In the genomic region with DNA sequence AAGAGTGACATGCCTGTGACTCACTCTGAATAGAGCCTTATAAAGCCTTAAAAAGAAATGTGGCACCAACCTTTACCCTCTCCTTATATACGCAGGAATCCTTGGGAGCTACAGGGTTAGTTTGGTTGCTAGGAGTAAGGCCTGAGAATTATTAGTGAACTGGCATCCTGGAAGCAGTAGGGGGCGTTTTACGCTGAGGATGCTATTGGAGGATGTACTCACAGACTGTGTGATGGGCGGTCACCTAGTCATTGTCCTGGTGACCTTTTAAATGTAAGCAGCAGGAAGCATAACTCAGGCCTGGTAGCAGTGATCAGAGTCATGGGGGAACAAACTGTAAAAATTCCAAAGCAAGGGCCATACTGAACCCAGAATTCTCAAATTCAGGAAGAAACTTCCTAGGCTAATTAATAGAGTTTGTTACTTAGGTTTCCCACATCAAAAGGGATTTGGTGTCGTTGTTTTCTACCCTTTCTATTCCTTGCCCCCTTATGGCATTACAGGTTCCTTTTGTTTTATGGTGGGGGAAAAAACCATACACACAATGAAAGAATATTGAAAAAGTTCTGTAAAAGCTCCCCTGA, we compare ENCODE assay signal across 8 cellular contexts.
DNase-seq lines count a peak whose midpoint lies in the region; ATAC-seq and TF ChIP-seq lines count a peak whose summit lies in the region.

No MANE protein-coding gene starts in this region.

- no peak overlapping the region for H3K27ac ChIP-seq in body of pancreas

- 52 to 57% methylated on average over 5 of the region's 5 CpGs for WGBS in body of pancreas, 2 donors

- no peak for TF ChIP-seq POLR2A in NB4 (IDR thresholded peaks at IDR 0.05; ENCODE audit: extremely low read depth, insufficient read length)
- TF ChIP-seq POLR2A in body of pancreas (IDR thresholded peaks at IDR 0.05), result no peak

- no peaks in the 10 kb centered on the region for H3K27me3 Mint-ChIP-seq in activated CD8-positive, alpha-beta memory T cell treated with anti-CD3 and anti-CD28 coated beads, Interleukin-2, amount 10 ng/mL, durations not matched to agents 7 days and 5 days
- H3K27me3 Mint-ChIP-seq in progenitor cell of endocrine pancreas, result peaks cover 22% of the 10 kb centered on the region

- peak; percentile 32 for ATAC-seq in activated CD8-positive, alpha-beta memory T cell treated with anti-CD3 and anti-CD28 coated beads, Interleukin-2, amount 10 ng/mL, durations not matched to agents 7 days and 5 days
- ATAC-seq in body of pancreas (no peak), HG03159 (IDR thresholded peaks at IDR 0.05; ENCODE audit: unreplicated experiment) (no peak), GM19455 (IDR thresholded peaks at IDR 0.05; ENCODE audit: unreplicated experiment) (no peak)

- H3K4me1 Mint-ChIP-seq in activated CD8-positive, alpha-beta memory T cell treated with anti-CD3 and anti-CD28 coated beads, Interleukin-2, amount 10 ng/mL, durations not matched to agents 7 days and 5 days, result peaks cover 20% of the 10 kb centered on the region
- H3K4me1 Mint-ChIP-seq in progenitor cell of endocrine pancreas (ENCODE audit: low read depth), result peaks cover 39% of the 10 kb centered on the region

- H3K36me3 Mint-ChIP-seq in activated CD8-positive, alpha-beta memory T cell treated with anti-CD3 and anti-CD28 coated beads, Interleukin-2, amount 10 ng/mL, durations not matched to agents 7 days and 5 days, result peaks cover 4% of the 10 kb centered on the region
- H3K36me3 Mint-ChIP-seq in progenitor cell of endocrine pancreas (ENCODE audit: insufficient read depth), result no peaks in the 10 kb centered on the region

- peaks cover 24% of the 10 kb centered on the region for H3K4me1 ChIP-seq in body of pancreas

- H3K27ac Mint-ChIP-seq in activated CD8-positive, alpha-beta memory T cell treated with anti-CD3 and anti-CD28 coated beads, Interleukin-2, amount 10 ng/mL, durations not matched to agents 7 days and 5 days, result no peak overlapping the region
- peak overlapping the region; percentile 53 for H3K27ac Mint-ChIP-seq in progenitor cell of endocrine pancreas

- no peak overlapping the region for H3K4me3 Mint-ChIP-seq in activated CD8-positive, alpha-beta memory T cell treated with anti-CD3 and anti-CD28 coated beads, Interleukin-2, amount 10 ng/mL, durations not matched to agents 7 days and 5 days
- no peak overlapping the region for H3K4me3 Mint-ChIP-seq in progenitor cell of endocrine pancreas (ENCODE audit: low read depth)

- no peak for DNase-seq in activated CD8-positive, alpha-beta memory T cell treated with anti-CD3 and anti-CD28 coated beads, Interleukin-2, amount 10 ng/mL, durations not matched to agents 7 days and 5 days
- DNase-seq in activated CD8-positive, alpha-beta memory T cell treated with anti-CD3 and anti-CD28 coated beads, Interleukin-2, amount 50 U/mL, for 4 hours, result no peak
- DNase-seq in NB4 (ENCODE audit: low read depth) (peak; percentile 45), body of pancreas (no peak), progenitor cell of endocrine pancreas (ENCODE audit: low spot score, unreplicated experiment) (no peak), retina (no peak)

- intact Hi-C loops in body of pancreas (cut with DNase I), result no loop called here

- no peaks in the 10 kb centered on the region for H3K9me3 Mint-ChIP-seq in activated CD8-positive, alpha-beta memory T cell treated with anti-CD3 and anti-CD28 coated beads, Interleukin-2, amount 10 ng/mL, durations not matched to agents 7 days and 5 days (ENCODE audit: low read depth)
- H3K9me3 Mint-ChIP-seq in progenitor cell of endocrine pancreas (ENCODE audit: low read depth), result no peaks in the 10 kb centered on the region

- no peaks in the 10 kb centered on the region for H3K36me3 ChIP-seq in body of pancreas (replicated peaks in 1 of 2; ENCODE audit: insufficient read depth in 1 of 2, low read depth in 2 of 2)

- CTCF ChIA-PET in activated CD8-positive, alpha-beta memory T cell treated with anti-CD3 and anti-CD28 coated beads, Interleukin-2, amount 10 ng/mL, durations not matched to agents 7 days and 5 days (lab: Charles Lee), result interaction anchor here (0.6 to 2.9 kb wide), 6 partner anchors 10 to 332 kb away, joined by 3 to 13 read pairs (median 4); a partner anchor contains a TSS

- TF ChIP-seq CTCF in NB4 (IDR thresholded peaks at IDR 0.05; ENCODE audit: low read depth, low read length) (peak; percentile 75), body of pancreas (IDR thresholded peaks at IDR 0.05) (peak in 4 of 7 experiments; percentile 4 to 21 (median 14)), progenitor cell of endocrine pancreas (IDR thresholded peaks at IDR 0.05; ENCODE audit: unreplicated experiment) (peak; percentile 50)

- no peak overlapping the region for H3K4me3 ChIP-seq in NB4 (ENCODE audit: low read depth, low read length)
- no peak overlapping the region for H3K4me3 ChIP-seq in body of pancreas

- H3K27me3 ChIP-seq in body of pancreas, result no peaks in the 10 kb centered on the region

- H3K9me3 ChIP-seq in body of pancreas, result no peaks in the 10 kb centered on the region

Comparison
In these comparisons a context has a peak if more than half of its experiments do, and no peak if none do; other contexts are left out.
1. CTCF ChIP-seq: peak in every context shown above with its lines; median percentile 75 in NB4; 50 in progenitor cell of endocrine pancreas; 14 in body of pancreas.